ENCODE assay signal across 3 cellular contexts in the genomic region with DNA sequence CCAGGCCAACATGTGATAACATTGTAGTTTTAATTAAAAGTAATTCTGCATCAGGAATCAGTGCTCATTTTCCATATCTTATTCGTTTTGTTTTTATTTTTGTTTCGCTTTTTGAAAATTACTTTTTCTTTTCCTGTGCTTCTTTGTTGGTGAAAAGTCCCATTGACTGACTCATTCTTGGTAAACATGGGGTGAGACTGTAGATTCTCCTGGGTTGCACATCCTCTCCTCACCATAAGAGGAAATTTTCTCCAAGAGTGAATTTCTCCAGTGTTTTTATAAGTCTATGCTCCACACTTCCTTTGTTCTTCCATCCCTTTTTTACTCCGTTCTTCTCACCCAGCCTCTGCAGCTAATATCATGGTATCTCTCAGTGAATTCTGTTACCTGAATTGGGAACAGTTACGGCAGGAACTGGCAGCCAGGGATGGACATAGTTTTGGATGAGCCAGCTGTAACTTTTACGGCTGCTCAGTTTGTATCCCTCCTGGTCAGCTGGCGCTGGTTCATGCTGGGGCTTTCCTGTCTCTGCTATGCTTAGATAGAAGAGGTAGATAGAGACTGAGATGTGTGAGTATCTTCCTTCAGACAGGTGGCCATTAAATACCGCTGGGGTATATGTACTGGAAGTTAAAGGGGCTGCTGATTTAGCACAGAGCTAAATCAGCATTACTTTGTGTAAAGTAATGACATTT.
A peak's percentile ranks its signal among the peaks of the same experiment; 100 is the strongest.
TF ChIP-seq lines count a peak whose summit lies in the region.

No MANE protein-coding gene starts in this region.

TF ChIP-seq in IMR-90, 13 proteins besides CTCF, POLR2A, EP300 and RAD21:
- TF ChIP-seq FOS (IDR thresholded peaks at IDR 0.05; ENCODE audit: low read depth, low read length) (no peak), SMC3 (IDR thresholded peaks at IDR 0.05; ENCODE audit: low read depth, low read length) (no peak), RCOR1 (IDR thresholded peaks at IDR 0.05; ENCODE audit: insufficient replicate concordance, low read length) (no peak), BHLHE40 (IDR thresholded peaks at IDR 0.05; ENCODE audit: low read depth, low read length) (no peak), MXI1 (IDR thresholded peaks at IDR 0.05; ENCODE audit: borderline replicate concordance, low read depth, low read length) (no peak), CHD1 (IDR thresholded peaks at IDR 0.05; ENCODE audit: low read depth, low read length) (no peak), MAFK (IDR thresholded peaks at IDR 0.05; ENCODE audit: low read depth, low read length) (no peak), NFE2L2 (IDR thresholded peaks at IDR 0.05; ENCODE audit: low read depth, low read length) (no peak), MAZ (IDR thresholded peaks at IDR 0.05; ENCODE audit: borderline replicate concordance, low read depth, low read length) (no peak), CEBPB (IDR thresholded peaks at IDR 0.05; ENCODE audit: low read depth, low read length) (no peak), RFX5 (IDR thresholded peaks at IDR 0.05; ENCODE audit: low read depth, low read length) (no peak)
- TF ChIP-seq, protein P1, sequence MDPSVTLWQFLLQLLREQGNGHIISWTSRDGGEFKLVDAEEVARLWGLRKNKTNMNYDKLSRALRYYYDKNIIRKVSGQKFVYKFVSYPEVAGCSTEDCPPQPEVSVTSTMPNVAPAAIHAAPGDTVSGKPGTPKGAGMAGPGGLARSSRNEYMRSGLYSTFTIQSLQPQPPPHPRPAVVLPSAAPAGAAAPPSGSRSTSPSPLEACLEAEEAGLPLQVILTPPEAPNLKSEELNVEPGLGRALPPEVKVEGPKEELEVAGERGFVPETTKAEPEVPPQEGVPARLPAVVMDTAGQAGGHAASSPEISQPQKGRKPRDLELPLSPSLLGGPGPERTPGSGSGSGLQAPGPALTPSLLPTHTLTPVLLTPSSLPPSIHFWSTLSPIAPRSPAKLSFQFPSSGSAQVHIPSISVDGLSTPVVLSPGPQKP (IDR thresholded peaks at IDR 0.05; ENCODE audit: borderline replicate concordance, low read depth, low read length) = no peak
- TF ChIP-seq, protein P2, sequence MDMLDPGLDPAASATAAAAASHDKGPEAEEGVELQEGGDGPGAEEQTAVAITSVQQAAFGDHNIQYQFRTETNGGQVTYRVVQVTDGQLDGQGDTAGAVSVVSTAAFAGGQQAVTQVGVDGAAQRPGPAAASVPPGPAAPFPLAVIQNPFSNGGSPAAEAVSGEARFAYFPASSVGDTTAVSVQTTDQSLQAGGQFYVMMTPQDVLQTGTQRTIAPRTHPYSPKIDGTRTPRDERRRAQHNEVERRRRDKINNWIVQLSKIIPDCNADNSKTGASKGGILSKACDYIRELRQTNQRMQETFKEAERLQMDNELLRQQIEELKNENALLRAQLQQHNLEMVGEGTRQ (IDR thresholded peaks at IDR 0.05; ENCODE audit: low read depth, low read length) = no peak

TF ChIP-seq in K562, 482 proteins besides CTCF, POLR2A, EP300 and RAD21:
- TF ChIP-seq ZNF57 (CRISPR knock-in tag; IDR thresholded peaks at IDR 0.05) = no peak
- no peak for TF ChIP-seq KLF10 (CRISPR knock-in tag; IDR thresholded peaks at IDR 0.05)

TF ChIP-seq in HepG2, 621 proteins besides CTCF, POLR2A, EP300 and RAD21:
- TF ChIP-seq, protein P3, sequence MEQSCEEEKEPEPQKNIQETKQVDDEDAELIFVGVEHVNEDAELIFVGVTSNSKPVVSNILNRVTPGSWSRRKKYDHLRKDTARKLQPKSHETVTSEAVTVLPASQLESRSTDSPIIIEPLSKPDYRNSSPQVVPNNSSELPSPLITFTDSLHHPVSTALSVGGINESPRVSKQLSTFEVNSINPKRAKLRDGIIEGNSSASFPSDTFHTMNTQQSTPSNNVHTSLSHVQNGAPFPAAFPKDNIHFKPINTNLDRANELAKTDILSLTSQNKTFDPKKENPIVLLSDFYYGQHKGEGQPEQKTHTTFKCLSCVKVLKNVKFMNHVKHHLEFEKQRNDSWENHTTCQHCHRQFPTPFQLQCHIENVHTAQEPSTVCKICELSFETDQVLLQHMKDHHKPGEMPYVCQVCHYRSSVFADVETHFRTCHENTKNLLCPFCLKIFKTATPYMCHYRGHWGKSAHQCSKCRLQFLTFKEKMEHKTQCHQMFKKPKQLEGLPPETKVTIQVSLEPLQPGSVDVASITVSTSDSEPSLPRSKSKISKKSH (CRISPR knock-in tag; IDR thresholded peaks at IDR 0.05; ENCODE audit: borderline replicate concordance) = no peak
- TF ChIP-seq XBP1 (CRISPR knock-in tag; IDR thresholded peaks at IDR 0.05) (no peak), RBM22 (optimal IDR thresholded peaks at IDR 0.05; ENCODE audit: low read length) (peak; percentile 67), HOXD1 (CRISPR knock-in tag; IDR thresholded peaks at IDR 0.05) (no peak), ZNF234 (CRISPR knock-in tag; conservative IDR thresholded peaks at IDR 0.05) (no peak), FOXA3 (CRISPR knock-in tag; IDR thresholded peaks at IDR 0.05) (0 out of 2 replicates have a peak, but pooled peaks have one; percentile 31)
